10 cellular contexts compared by ENCODE assay signal in genomic region chr1:159011701-159012100, GRCh38. TPM values are rescaled to one million over a fixed set of nuclear protein-coding genes. Genes with fewer than 3 reads are reported as not detected.
DNase-seq lines count a peak whose midpoint lies in the region; TF ChIP-seq lines count a peak whose summit lies in the region.
"Had no signal": no experiment of that assay in that cellular context is flagged by ENCODE, and none has a peak within 500 bp of the region (broad histone marks: within the 10 kb centered on the region; RNA-seq: fewer than 3 reads in every experiment).

No MANE protein-coding gene starts in this region.

- TF ChIP-seq CTCF in fibroblast of the aortic adventitia (IDR thresholded peaks at IDR 0.05; ENCODE audit: insufficient read depth, low read length) (no peak), BE2C (IDR thresholded peaks at IDR 0.05; ENCODE audit: low read depth, low read length) (no peak)

- CTCF ChIA-PET in activated CD4-positive, alpha-beta memory T cell treated with anti-CD3 and anti-CD28 coated beads for 36 hours (lab: Charles Lee): interaction anchor here (1.6 kb wide), 1 partner anchor 78 kb away, joined by 4 read pairs; no protein-coding TSS in a partner anchor

- H3K27me3 ChIP-seq in subcutaneous abdominal adipose tissue (ENCODE audit: control insufficient read depth in 5 of 5, insufficient read depth in 4 of 5, low read length in 5 of 5): no peaks in the 10 kb centered on the region
- no peaks in the 10 kb centered on the region for H3K27me3 ChIP-seq in BE2C

- DNase-seq in activated CD4-positive, alpha-beta T cell treated with anti-CD3 and anti-CD28 coated beads, Interleukin-2, amount 10 ng/mL, durations not matched to agents 24 days and 14 days: no peak
- no peak for DNase-seq in activated CD4-positive, alpha-beta T cell treated with anti-CD3 and anti-CD28 coated beads for 4 hours
- no peak for DNase-seq in activated CD4-positive, alpha-beta memory T cell treated with anti-CD3 and anti-CD28 coated beads for 36 hours
- DNase-seq in fibroblast of the aortic adventitia (ENCODE audit: low read depth): no peak
- DNase-seq in BE2C: no peak
- DNase-seq in effector CD4-positive, alpha-beta T cell: no peak
- DNase-seq in iPS-NIHi7 (ENCODE audit: extremely low spot score): no peak
- DNase-seq: activated CD4-positive, alpha-beta T cell treated with anti-CD3 and anti-CD28 coated beads, Interleukin-2, amount 50 U/mL, for 1 hour; glutamatergic neuron had no signal

- H3K9ac ChIP-seq in subcutaneous abdominal adipose tissue (ENCODE audit: low read length in 5 of 5): peak overlapping the region in 4 of 5 donors; percentile 86 to 93 (median 89)

- peak overlapping the region; percentile 86 for H3K4me3 Mint-ChIP-seq in activated CD4-positive, alpha-beta T cell treated with anti-CD3 and anti-CD28 coated beads, Interleukin-2, amount 10 ng/mL, durations not matched to agents 24 days and 14 days
- peak overlapping the region; percentile 96 for H3K4me3 Mint-ChIP-seq in activated CD4-positive, alpha-beta memory T cell treated with anti-CD3 and anti-CD28 coated beads for 36 hours

- H3K36me3 ChIP-seq in subcutaneous abdominal adipose tissue (ENCODE audit: control insufficient read depth in 5 of 5, insufficient read depth in 5 of 5, low read length in 5 of 5): peaks cover 3 to 13% (median 10%) of the 10 kb centered on the region in 5 donors
- H3K36me3 ChIP-seq in BE2C: no peaks in the 10 kb centered on the region

- intact Hi-C loops in activated CD4-positive, alpha-beta T cell treated with anti-CD3 and anti-CD28 coated beads, Interleukin-2, amount 10 ng/mL, durations not matched to agents 24 days and 14 days (cut with micrococcal nuclease): loop anchor here (10.0 kb wide), 1 partner anchor 1633 kb away; the partner anchor contains the start of gene SLAMF1
- intact Hi-C loops in activated CD4-positive, alpha-beta memory T cell treated with anti-CD3 and anti-CD28 coated beads for 36 hours (cut with micrococcal nuclease): loop anchor here (5.0 kb wide), 2 partner anchors 911 to 1021 kb away; partner anchors contain the start of gene PIGM

- H3K27ac Mint-ChIP-seq in activated CD4-positive, alpha-beta T cell treated with anti-CD3 and anti-CD28 coated beads, Interleukin-2, amount 10 ng/mL, durations not matched to agents 24 days and 14 days: peak overlapping the region; percentile 95
- H3K27ac Mint-ChIP-seq in activated CD4-positive, alpha-beta memory T cell treated with anti-CD3 and anti-CD28 coated beads for 36 hours: peak overlapping the region; percentile 100

- peaks cover 73% of the 10 kb centered on the region for H3K36me3 Mint-ChIP-seq in activated CD4-positive, alpha-beta T cell treated with anti-CD3 and anti-CD28 coated beads, Interleukin-2, amount 10 ng/mL, durations not matched to agents 24 days and 14 days (ENCODE audit: low read depth)
- H3K36me3 Mint-ChIP-seq in activated CD4-positive, alpha-beta memory T cell treated with anti-CD3 and anti-CD28 coated beads for 36 hours: peaks cover 80% of the 10 kb centered on the region

- peaks cover 13 to 48% (median 28%) of the 10 kb centered on the region in 5 donors for H3K4me1 ChIP-seq in subcutaneous abdominal adipose tissue (ENCODE audit: control insufficient read depth in 5 of 5, insufficient read depth in 5 of 5, low read length in 5 of 5)
- no peaks in the 10 kb centered on the region for H3K4me1 ChIP-seq in BE2C

- no peaks in the 10 kb centered on the region for H3K27me3 Mint-ChIP-seq in activated CD4-positive, alpha-beta T cell treated with anti-CD3 and anti-CD28 coated beads, Interleukin-2, amount 10 ng/mL, durations not matched to agents 24 days and 14 days
- H3K27me3 Mint-ChIP-seq in activated CD4-positive, alpha-beta memory T cell treated with anti-CD3 and anti-CD28 coated beads for 36 hours: no peaks in the 10 kb centered on the region

- no peaks in the 10 kb centered on the region for H3K9me3 Mint-ChIP-seq in activated CD4-positive, alpha-beta T cell treated with anti-CD3 and anti-CD28 coated beads, Interleukin-2, amount 10 ng/mL, durations not matched to agents 24 days and 14 days
- no peaks in the 10 kb centered on the region for H3K9me3 Mint-ChIP-seq in activated CD4-positive, alpha-beta memory T cell treated with anti-CD3 and anti-CD28 coated beads for 36 hours

- H3K4me1 Mint-ChIP-seq in activated CD4-positive, alpha-beta T cell treated with anti-CD3 and anti-CD28 coated beads, Interleukin-2, amount 10 ng/mL, durations not matched to agents 24 days and 14 days: peaks cover 52% of the 10 kb centered on the region
- peaks cover 49% of the 10 kb centered on the region for H3K4me1 Mint-ChIP-seq in activated CD4-positive, alpha-beta memory T cell treated with anti-CD3 and anti-CD28 coated beads for 36 hours (ENCODE audit: low read depth)

- H3K27ac ChIP-seq in subcutaneous abdominal adipose tissue (ENCODE audit: low read depth, low read length): peak overlapping the region; percentile 70

- H3K4me3 ChIP-seq in fibroblast of the aortic adventitia (ENCODE audit: low read depth, low read length) (peak overlapping the region; percentile 79), subcutaneous abdominal adipose tissue (ENCODE audit: low read depth in 1 of 5, low read length in 5 of 5) (peak overlapping the region; percentile 56 to 92 (median 81)), BE2C (ENCODE audit: low read depth, low read length) (no peak overlapping the region)

- POLR2A ChIA-PET in activated CD4-positive, alpha-beta memory T cell treated with anti-CD3 and anti-CD28 coated beads for 36 hours (lab: Charles Lee): interaction anchor here (0.7 to 7.3 kb wide), 5 partner anchors 61 to 189 kb away, joined by 5 to 153 read pairs (median 18); partner anchors contain the start of gene AIM2

- H3K9me3 ChIP-seq in subcutaneous abdominal adipose tissue (ENCODE audit: control insufficient read depth in 5 of 5, low read length in 5 of 5): no peaks in the 10 kb centered on the region
- H3K9me3 ChIP-seq in BE2C: no peaks in the 10 kb centered on the region

RNA-seq across cellular contexts. Expression of gene IFI16, which starts 2.0 kb away (rescaled TPM):
- 217 and 223 TPM in 2 replicates for total RNA-seq in activated CD4-positive, alpha-beta T cell treated with anti-CD3 and anti-CD28 coated beads, Interleukin-2, amount 10 ng/mL, durations not matched to agents 24 days and 14 days
- total RNA-seq in activated CD4-positive, alpha-beta memory T cell treated with anti-CD3 and anti-CD28 coated beads for 36 hours: 100 to 1,000 TPM; 215 to 220 TPM
- 202 and 358 TPM in 2 replicates for total RNA-seq in fibroblast of the aortic adventitia (ENCODE audit: low replicate concordance)
- 27.5 TPM for polyA plus RNA-seq in BE2C (2012; ENCODE audit: insufficient read depth, insufficient read length, low read depth)
